ENCODE assay signal across 24 cellular contexts in genomic region chr11:119937412-119937811, GRCh38.
"Had no signal": no experiment of that assay in that cellular context is flagged by ENCODE, and none has a peak within 500 bp of the region (broad histone marks: within the 10 kb centered on the region; RNA-seq: fewer than 3 reads in every experiment).

No MANE protein-coding gene starts in this region.

- H3K27ac ChIP-seq: breast epithelium, SK-N-MC, VCaP had no signal

- H3K27me3 ChIP-seq: breast epithelium had no signal

- H3K4me1 ChIP-seq: breast epithelium had no signal

- H3K36me3 ChIP-seq: breast epithelium, MG63 had no signal

- H3K9me3 ChIP-seq: breast epithelium, MG63 had no signal

- H3K4me3 ChIP-seq: breast epithelium, MG63, SK-N-MC had no signal

- DNase-seq: activated CD4-positive, alpha-beta memory T cell treated with anti-CD3 and anti-CD28 coated beads for 36 hours; activated CD4-positive, alpha-beta T cell treated with anti-CD3 and anti-CD28 coated beads, Interleukin-2, amount 10 ng/mL, durations not matched to agents 7 days and 5 days; activated CD4-positive, CD25-positive, alpha-beta regulatory T cell; activated CD8-positive, alpha-beta memory T cell treated with anti-CD3 and anti-CD28 coated beads for 24 hours; activated gamma-delta T cell; activated naive CD4-positive, alpha-beta T cell treated with anti-CD3 and anti-CD28 coated beads for 36 hours; activated T-cell treated with anti-CD3 and anti-CD28 coated beads, Interleukin-2, amount 50 U/mL, for 48 hours; MG63; MV-4-11; NCI-H1105; NCI-H1436; NCI-H1694 treated with DMSO at 0.1 percent for 48 hours; NCI-H2029 treated with DMSO at 0.1 percent for 48 hours; NCI-H510A treated with DMSO at 0.1 percent for 48 hours; NK-92 treated with Interleukin-12 subunit alpha and Interleukin-12 subunit beta, amount 100 ng/mL, for 24 hours; OCI-M1; RPMI8226; T-helper 1 cell had no signal

- ATAC-seq: activated T-helper 17 cell treated with anti-CD3 and anti-CD28 coated beads, Interleukin-2, amount 50 U/mL, for 72 hours; Panc1; Right ventricle myocardium inferior had no signal
